Comparison of ENCODE assay signal across 8 cellular contexts in genomic region chr1:27392096-27392777, GRCh38. TPM values are rescaled to one million over a fixed set of nuclear protein-coding genes. Genes with fewer than 3 reads are reported as not detected.
DNase-seq lines count a peak whose midpoint lies in the region; ATAC-seq lines count a peak whose summit lies in the region.

Gene GPR3, plus strand, starts transcription at chr1:27392622. Its CDS starts 1,177 bp downstream, at chr1:27393799.

- DNase-seq in AG08395 (ENCODE audit: low spot score), result peak; percentile 97
- peak; percentile 87 for DNase-seq in NCI-H460 (ENCODE audit: extremely low read depth, low read depth)
- peak; percentile 93 to 95 for DNase-seq in activated CD4-positive, alpha-beta T cell treated with anti-CD3 and anti-CD28 coated beads for 24 hours (ENCODE audit: low read depth in 2 of 2)
- peak; percentile 95 for DNase-seq in cerebellum (ENCODE audit: low spot score)
- DNase-seq in kidney tubule cell (ENCODE audit: low spot score), result peak; percentile 89
- peak; percentile 83 to 91 for DNase-seq in stimulated activated CD4-positive, alpha-beta T cell treated with anti-CD3 and anti-CD28 coated beads, Interleukin-1b, Interleukin-23, amount 100 ng/mL, for 1 hour (ENCODE audit: low read depth in 2 of 2)

- ATAC-seq in GM18907 (IDR thresholded peaks at IDR 0.05; ENCODE audit: unreplicated experiment) (peak; percentile 69), HG03342 (IDR thresholded peaks at IDR 0.05; ENCODE audit: unreplicated experiment) (peak; percentile 73)

RNA-seq across cellular contexts. Expression of gene GPR3, which starts in this region (rescaled TPM):
- 1.0 and 1.1 TPM in 2 replicates for total RNA-seq in NCI-H460 (2014; rRNA removed; shearing (Covaris generic))
- 3.4 and 4.4 TPM in 2 replicates for polyA plus RNA-seq in NCI-H460 (2014; cell fraction: nucleus; rRNA removed)
- total RNA-seq in cerebellum, result 1.00 TPM

Comparison
In these comparisons a context has a peak if more than half of its experiments do, and no peak if none do; other contexts are left out.
1. Peak in every context shown above with its lines: DNase-seq and ATAC-seq.
2. Peak in DNase-seq in cerebellum; RNA of the gene not detected or under 1 TPM.